Comparison of ENCODE assay signal across 9 cellular contexts in the genomic region with DNA sequence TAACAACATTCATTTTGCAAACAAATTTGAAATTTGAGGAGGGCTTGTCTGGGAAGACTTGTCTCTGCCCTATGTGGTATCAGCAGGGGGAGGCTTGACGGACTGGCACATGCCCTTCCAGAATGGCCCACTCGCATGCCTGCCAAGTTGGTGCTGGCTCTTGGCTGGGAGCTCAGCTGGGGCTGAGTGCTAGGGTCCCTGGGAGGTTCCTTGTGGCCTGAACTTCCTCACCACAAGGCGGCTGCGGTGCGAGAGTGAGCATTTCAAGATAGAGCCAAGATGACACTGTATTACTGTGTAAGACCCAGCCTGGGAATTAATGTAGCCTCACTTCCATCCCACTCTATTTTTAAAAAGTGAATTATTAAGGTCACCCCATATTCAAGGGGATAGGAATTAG.
DNase-seq lines count a peak whose midpoint lies in the region; ATAC-seq, FAIRE-seq and TF ChIP-seq lines count a peak whose summit lies in the region.
"Had no signal": no experiment of that assay in that cellular context is flagged by ENCODE, and none has a peak within 500 bp of the region (broad histone marks: within the 10 kb centered on the region; RNA-seq: fewer than 3 reads in every experiment).

No MANE protein-coding gene starts in this region.

- H3K9ac ChIP-seq in GM12878 (ENCODE audit: control insufficient read depth, insufficient read depth, low read length): no peak overlapping the region

- H3F3A ChIP-seq in DOHH2 (ENCODE audit: control insufficient read depth, insufficient read depth): 0 out of 2 replicates have a peak, but pooled peaks cover 2% of the 10 kb centered on the region

- H2AFZ ChIP-seq in GM12878 (ENCODE audit: control insufficient read depth, low read depth, low read length): no peak overlapping the region; the same call in 1 of the 2 replicates

- 82% methylated on average over 5 of the region's 5 CpGs for WGBS in GM12878 (ENCODE audit: insufficient coverage, insufficient replicate concordance, low lambda C conversion rate, missing lambda C conversion rate)
- 73 to 89% (median 83%) methylated on average over 5 of the region's 5 CpGs for WGBS in small intestine, 3 donors

- no peak for DNase-seq in GM19239 (ENCODE audit: insufficient read length, low spot score)
- no peak for DNase-seq in GM12878 (ENCODE audit: low read depth, low spot score)
- no peak for DNase-seq in NCI-H1417 (lab: John Stamatoyannopoulos, UW)
- DNase-seq in small intestine: no peak
- no peak for DNase-seq in NCI-H524 treated with DMSO at 0.1 percent for 48 hours (lab: John Stamatoyannopoulos, UW)
- no peak for DNase-seq in central memory CD4-positive, alpha-beta T cell

- peaks cover 10% of the 10 kb centered on the region for H3K36me3 ChIP-seq in DOHH2 (ENCODE audit: control insufficient read depth, low read length)
- no peaks in the 10 kb centered on the region for H3K36me3 ChIP-seq in GM12878 (ENCODE audit: control insufficient read depth in 2 of 2, insufficient read depth in 2 of 2, low read length in 1 of 2)
- H3K36me3 ChIP-seq in small intestine (ENCODE audit: control insufficient read depth in 2 of 2, insufficient read depth in 2 of 2, low read length in 2 of 2): no peaks in the 10 kb centered on the region

- FAIRE-seq in GM19239 (lab: Jason Lieb, UNC) (peak; percentile 85), GM12878 (lab: Jason Lieb, UNC) (no peak), small intestine (lab: Jason Lieb, UNC) (no peak)
- FAIRE-seq: G401.6 had no signal

- H3K9me3 ChIP-seq in DOHH2 (ENCODE audit: control insufficient read depth, insufficient read depth, low read length): peaks cover 10% of the 10 kb centered on the region; the same call in 1 of the 2 replicates
- peaks cover 5% of the 10 kb centered on the region; the same call in 2 of the 3 replicates for H3K9me3 ChIP-seq in GM12878 (replicated peaks; ENCODE audit: control insufficient read depth, insufficient read depth, low read length)
- H3K9me3 ChIP-seq in small intestine (ENCODE audit: control insufficient read depth, low read depth): no peaks in the 10 kb centered on the region

- RAD21 ChIA-PET in GM12878 (lab: Charles Lee; ENCODE audit: unreplicated experiment): interaction anchor here (0.9 to 7.1 kb wide), 11 partner anchors 8 to 285 kb away, joined by 3 to 63 read pairs (median 23); a partner anchor contains a TSS

- H3K27me3 ChIP-seq in DOHH2 (ENCODE audit: control insufficient read depth, low read length) (no peaks in the 10 kb centered on the region), GM12878 (replicated peaks in 1 of 2; ENCODE audit: control insufficient read depth in 2 of 2, insufficient read depth in 2 of 2, low read length in 1 of 2) (no peaks in the 10 kb centered on the region), small intestine (ENCODE audit: control insufficient read depth in 2 of 2, insufficient read depth in 2 of 2, low read length in 2 of 2) (no peaks in the 10 kb centered on the region)

- no peaks in the 10 kb centered on the region for H3K9me2 ChIP-seq in DOHH2 (replicated peaks; ENCODE audit: control insufficient read depth, low read length)

- H3K27ac ChIP-seq in DOHH2 (ENCODE audit: low read depth, low read length) (no peak overlapping the region), GM12878 (ENCODE audit: control insufficient read depth, insufficient read depth) (peak overlapping the region; percentile 10), small intestine (ENCODE audit: low read depth in 1 of 2, low read length in 1 of 2) (no peak overlapping the region)

- in situ Hi-C loops in GM12878 (cut with MboI): no loop called here

- intact Hi-C loops in GM12878 (cut with micrococcal nuclease; ENCODE audit: unreplicated experiment): loop anchor here (5.0 kb wide), 1 partner anchor 71 kb away; no protein-coding TSS in a partner anchor

- SMC1A ChIA-PET in GM12878 (lab: Charles Lee; ENCODE audit: uncharacterized antibody, unreplicated experiment): interaction anchor here (0.8 to 8.8 kb wide), 21 partner anchors 9 to 613 kb away, joined by 3 to 145 read pairs (median 7); no protein-coding TSS in a partner anchor

- TF ChIP-seq EP300 in GM12878 (IDR thresholded peaks at IDR 0.05; ENCODE audit: borderline replicate concordance in 1 of 2, control insufficient read depth in 1 of 2, low read depth in 2 of 2, low read length in 2 of 2): no peak

- POLR2A ChIA-PET in GM12878 (lab: Charles Lee): interaction anchor here (0.6 to 1.6 kb wide), 10 partner anchors 8 to 136 kb away, joined by 3 to 8 read pairs (median 4); no protein-coding TSS in a partner anchor

- no peak overlapping the region for H3K4me2 ChIP-seq in DOHH2 (ENCODE audit: low read length)
- H3K4me2 ChIP-seq in GM12878 (ENCODE audit: control insufficient read depth, insufficient read depth): no peak overlapping the region

- H3K79me2 ChIP-seq in DOHH2 (ENCODE audit: control insufficient read depth, low read length): no peaks in the 10 kb centered on the region
- no peaks in the 10 kb centered on the region; the same call in 1 of the 2 replicates for H3K79me2 ChIP-seq in GM12878 (ENCODE audit: control insufficient read depth, insufficient read depth, low read length)

- TF ChIP-seq POLR2A in GM12878 (IDR thresholded peaks at IDR 0.05; ENCODE audit: low read depth, low read length): no peak

- peak; percentile 62 for ATAC-seq in HG03442 (IDR thresholded peaks at IDR 0.05; ENCODE audit: unreplicated experiment)
- peak; percentile 64 for ATAC-seq in GM12878

- no peaks in the 10 kb centered on the region for H4K20me1 ChIP-seq in DOHH2 (ENCODE audit: control insufficient read depth, insufficient read depth, low read depth, low read length)
- H4K20me1 ChIP-seq in GM12878 (ENCODE audit: control insufficient read depth, insufficient read depth): no peaks in the 10 kb centered on the region

- CTCF ChIA-PET in GM12878 (lab: Yijun Ruan, JAX): interaction anchor here (0.7 to 6.9 kb wide), 10 partner anchors 8 to 294 kb away, joined by 3 to 53 read pairs (median 5); no protein-coding TSS in a partner anchor

- BruUV-seq in GM12878 (replicated peaks; lab: Mats Ljungman, UMichigan): no TSS peak

- TF ChIP-seq RAD21 in GM12878 (IDR thresholded peaks at IDR 0.05; ENCODE audit: insufficient read depth, low read depth, low read length): peak; percentile 61

- TF ChIP-seq CTCF in DOHH2 (IDR thresholded peaks at IDR 0.05; ENCODE audit: low read depth, low read length, poor library complexity, severe bottlenecking) (peak; percentile 32), GM12878 (IDR thresholded peaks at IDR 0.05 in 2 of 3, conservative IDR thresholded peaks at IDR 0.05 in 1 of 3; ENCODE audit: control insufficient read depth in 2 of 3, extremely low read depth in 1 of 3, insufficient read depth in 1 of 3, low read depth in 3 of 3, low read length in 3 of 3) (peak; percentile 6 to 42 (median 40); a peak in 3 of 6 replicates)

- peaks cover 56% of the 10 kb centered on the region for H3K4me1 ChIP-seq in DOHH2 (ENCODE audit: control insufficient read depth, low read length)
- H3K4me1 ChIP-seq in GM12878 (ENCODE audit: control insufficient read depth, insufficient read depth, low read length): peaks cover 46% of the 10 kb centered on the region
- no peaks in the 10 kb centered on the region for H3K4me1 ChIP-seq in small intestine (ENCODE audit: control insufficient read depth in 2 of 2, insufficient read depth in 1 of 2, low read depth in 1 of 2, low read length in 1 of 2)

- no peak overlapping the region for H3K4me3 ChIP-seq in DOHH2 (ENCODE audit: low read length)
- no peak overlapping the region for H3K4me3 ChIP-seq in GM12878
- no peak overlapping the region for H3K4me3 ChIP-seq in small intestine (ENCODE audit: low read depth in 1 of 2, low read length in 2 of 2)

TF ChIP-seq in GM12878, 131 proteins besides CTCF, POLR2A, EP300 and RAD21 (continues in another document):
- TF ChIP-seq BMI1 (IDR thresholded peaks at IDR 0.05; ENCODE audit: borderline replicate concordance) (no peak), RB1 (IDR thresholded peaks at IDR 0.05; ENCODE audit: borderline replicate concordance) (no peak), NFIC (IDR thresholded peaks at IDR 0.05; ENCODE audit: low read depth, low read length) (no peak), RCOR1 (conservative IDR thresholded peaks at IDR 0.05; ENCODE audit: low read depth, low read length) (no peak), NR2C2 (IDR thresholded peaks at IDR 0.05; ENCODE audit: borderline replicate concordance, control insufficient read depth, insufficient read length, low read depth) (no peak), SUZ12 (IDR thresholded peaks at IDR 0.05; ENCODE audit: unreplicated experiment) (no peak), ZNF217 (IDR thresholded peaks at IDR 0.05) (no peak)
- TF ChIP-seq, protein P1, sequence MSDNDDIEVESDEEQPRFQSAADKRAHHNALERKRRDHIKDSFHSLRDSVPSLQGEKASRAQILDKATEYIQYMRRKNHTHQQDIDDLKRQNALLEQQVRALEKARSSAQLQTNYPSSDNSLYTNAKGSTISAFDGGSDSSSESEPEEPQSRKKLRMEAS (IDR thresholded peaks at IDR 0.05; ENCODE audit: low read depth, low read length): no peak
- TF ChIP-seq, protein P2, sequence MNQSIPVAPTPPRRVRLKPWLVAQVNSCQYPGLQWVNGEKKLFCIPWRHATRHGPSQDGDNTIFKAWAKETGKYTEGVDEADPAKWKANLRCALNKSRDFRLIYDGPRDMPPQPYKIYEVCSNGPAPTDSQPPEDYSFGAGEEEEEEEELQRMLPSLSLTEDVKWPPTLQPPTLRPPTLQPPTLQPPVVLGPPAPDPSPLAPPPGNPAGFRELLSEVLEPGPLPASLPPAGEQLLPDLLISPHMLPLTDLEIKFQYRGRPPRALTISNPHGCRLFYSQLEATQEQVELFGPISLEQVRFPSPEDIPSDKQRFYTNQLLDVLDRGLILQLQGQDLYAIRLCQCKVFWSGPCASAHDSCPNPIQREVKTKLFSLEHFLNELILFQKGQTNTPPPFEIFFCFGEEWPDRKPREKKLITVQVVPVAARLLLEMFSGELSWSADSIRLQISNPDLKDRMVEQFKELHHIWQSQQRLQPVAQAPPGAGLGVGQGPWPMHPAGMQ (IDR thresholded peaks at IDR 0.05; ENCODE audit: borderline replicate concordance): no peak
- TF ChIP-seq, protein P3, sequence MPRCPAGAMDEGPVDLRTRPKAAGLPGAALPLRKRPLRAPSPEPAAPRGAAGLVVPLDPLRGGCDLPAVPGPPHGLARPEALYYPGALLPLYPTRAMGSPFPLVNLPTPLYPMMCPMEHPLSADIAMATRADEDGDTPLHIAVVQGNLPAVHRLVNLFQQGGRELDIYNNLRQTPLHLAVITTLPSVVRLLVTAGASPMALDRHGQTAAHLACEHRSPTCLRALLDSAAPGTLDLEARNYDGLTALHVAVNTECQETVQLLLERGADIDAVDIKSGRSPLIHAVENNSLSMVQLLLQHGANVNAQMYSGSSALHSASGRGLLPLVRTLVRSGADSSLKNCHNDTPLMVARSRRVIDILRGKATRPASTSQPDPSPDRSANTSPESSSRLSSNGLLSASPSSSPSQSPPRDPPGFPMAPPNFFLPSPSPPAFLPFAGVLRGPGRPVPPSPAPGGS (IDR thresholded peaks at IDR 0.05; ENCODE audit: borderline replicate concordance, insufficient read depth, low read depth, low read length, poor library complexity, severe bottlenecking): no peak
